Comparison of ENCODE assay signal across 19 cellular contexts in the genomic region with DNA sequence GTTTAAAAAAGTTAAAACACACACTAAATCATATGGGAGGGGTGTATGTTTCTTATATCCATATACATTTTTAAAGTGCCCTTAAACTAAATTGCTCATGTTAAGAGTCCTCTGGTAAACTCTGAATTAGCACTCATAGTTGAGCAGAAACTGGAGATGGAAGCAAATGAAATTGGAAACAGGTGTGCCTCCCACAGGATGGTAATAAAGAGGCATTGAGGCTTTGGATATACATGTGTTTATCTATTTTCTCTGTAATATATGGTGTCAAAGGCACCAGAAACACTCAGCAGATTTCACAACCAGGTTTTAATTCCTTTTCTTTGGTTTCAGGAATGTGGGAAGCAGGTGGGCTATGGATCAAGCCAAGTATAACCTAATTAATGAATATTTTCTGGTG.
DNase-seq lines count a peak whose midpoint lies in the region; TF ChIP-seq lines count a peak whose summit lies in the region.
"Had no signal": no experiment of that assay in that cellular context is flagged by ENCODE, and none has a peak within 500 bp of the region (broad histone marks: within the 10 kb centered on the region; RNA-seq: fewer than 3 reads in every experiment).

No MANE protein-coding gene starts in this region.

- no peak overlapping the region for H2AFZ ChIP-seq in hepatocyte
- no peak overlapping the region for H2AFZ ChIP-seq in neuronal stem cell (ENCODE audit: low read length)

- no peaks in the 10 kb centered on the region for H3K79me2 ChIP-seq in hepatocyte

- no peak overlapping the region for H3K27ac Mint-ChIP-seq in activated naive CD8-positive, alpha-beta T cell treated with anti-CD3 and anti-CD28 coated beads for 36 hours
- H3K27ac Mint-ChIP-seq: CD8-positive, alpha-beta T cell had no signal

- H2AK5ac ChIP-seq in neuronal stem cell (ENCODE audit: low read depth, low read length): no peak overlapping the region

- H3K4me2 ChIP-seq in hepatocyte (no peak overlapping the region), neuronal stem cell (ENCODE audit: insufficient read depth, low read length, poor library complexity, severe bottlenecking) (no peak overlapping the region)

- no peaks in the 10 kb centered on the region for H4K20me1 ChIP-seq in hepatocyte (ENCODE audit: insufficient read depth, poor library complexity, severe bottlenecking)

- peaks cover 3% of the 10 kb centered on the region for H3K9me3 Mint-ChIP-seq in activated naive CD8-positive, alpha-beta T cell treated with anti-CD3 and anti-CD28 coated beads for 36 hours

- H3K4me1 Mint-ChIP-seq in activated naive CD8-positive, alpha-beta T cell treated with anti-CD3 and anti-CD28 coated beads for 36 hours: no peaks in the 10 kb centered on the region

- H2BK120ac ChIP-seq in neuronal stem cell (ENCODE audit: low read depth, low read length): no peak overlapping the region

- no peak overlapping the region for H3K9ac ChIP-seq in neuronal stem cell (ENCODE audit: low read depth, low read length, poor library complexity)

- DNase-seq in NCI-H1105 treated with DMSO at 0.1 percent for 48 hours (lab: John Stamatoyannopoulos, UW) (peak; percentile 28), NCI-H1105 (lab: John Stamatoyannopoulos, UW) (no peak), HFF-Myc (ENCODE audit: extremely low read depth, low read depth) (peak; percentile 55), NCI-H345 treated with DMSO at 0.1 percent for 48 hours (lab: John Stamatoyannopoulos, UW; ENCODE audit: unreplicated experiment) (peak; percentile 25), hepatocyte (ENCODE audit: low spot score) (no peak), neuronal stem cell (ENCODE audit: low spot score) (no peak), HUDEP-2 (lab: John Stamatoyannopoulos, UW; ENCODE audit: unreplicated experiment in 76 of 76) (no peak)
- DNase-seq in activated naive CD8-positive, alpha-beta T cell treated with anti-CD3 and anti-CD28 coated beads for 36 hours: no peak
- DNase-seq: 8988T; AML-193; C1 segment of cervical spinal cord; CD8-positive, alpha-beta T cell; MG63; NCI-H2081; NCI-H2227 treated with DMSO at 0.1 percent for 48 hours; NCI-H526; NK-92 treated with Interleukin-12 subunit alpha and Interleukin-12 subunit beta, amount 100 ng/mL, for 24 hours; Peyer's patch had no signal

- TF ChIP-seq CTCF in HFF-Myc (IDR thresholded peaks at IDR 0.05; ENCODE audit: low read depth, low read length, missing control alignments): no peak
- no peak for TF ChIP-seq CTCF in hepatocyte (IDR thresholded peaks at IDR 0.05; ENCODE audit: poor library complexity)

- H3K14ac ChIP-seq in neuronal stem cell (ENCODE audit: low read length): no peak overlapping the region

- no peaks in the 10 kb centered on the region for H3K79me1 ChIP-seq in neuronal stem cell (ENCODE audit: low read depth, low read length)

- no peak overlapping the region for H2BK12ac ChIP-seq in neuronal stem cell (ENCODE audit: low read length)

- no peak overlapping the region for H4K8ac ChIP-seq in neuronal stem cell (ENCODE audit: low read depth, low read length)

- H3K4me3 Mint-ChIP-seq in activated naive CD8-positive, alpha-beta T cell treated with anti-CD3 and anti-CD28 coated beads for 36 hours: no peak overlapping the region
- H3K4me3 Mint-ChIP-seq: CD8-positive, alpha-beta T cell had no signal

- no peak overlapping the region for H3K4ac ChIP-seq in neuronal stem cell (ENCODE audit: low read length)

- no peak overlapping the region for H2BK5ac ChIP-seq in neuronal stem cell (ENCODE audit: low read length)

- H2BK15ac ChIP-seq in neuronal stem cell (ENCODE audit: low read length): no peak overlapping the region

- peaks cover 19% of the 10 kb centered on the region for H3K36me3 Mint-ChIP-seq in activated naive CD8-positive, alpha-beta T cell treated with anti-CD3 and anti-CD28 coated beads for 36 hours

- no peak overlapping the region for H3K23ac ChIP-seq in neuronal stem cell (ENCODE audit: low read depth, low read length, poor library complexity)

- H3K4me3 ChIP-seq in HFF-Myc (replicated peaks; ENCODE audit: low read depth, low read length): no peak overlapping the region
- no peak overlapping the region for H3K4me3 ChIP-seq in hepatocyte
- no peak overlapping the region for H3K4me3 ChIP-seq in neuronal stem cell (ENCODE audit: low read length in 2 of 2)
- H3K4me3 ChIP-seq: MG63, Peyer's patch, SJCRH30 had no signal

- no peak overlapping the region for H4K91ac ChIP-seq in neuronal stem cell (ENCODE audit: low read depth, low read length, poor library complexity)

- H3K9me3 ChIP-seq in hepatocyte (ENCODE audit: low read depth) (no peaks in the 10 kb centered on the region), neuronal stem cell (replicated peaks in 1 of 2; ENCODE audit: control insufficient read depth in 2 of 2, insufficient read depth in 1 of 2, low read depth in 1 of 2, low read length in 2 of 2) (no peaks in the 10 kb centered on the region)
- H3K9me3 ChIP-seq: MG63 had no signal

- no peaks in the 10 kb centered on the region for H3K27me3 Mint-ChIP-seq in activated naive CD8-positive, alpha-beta T cell treated with anti-CD3 and anti-CD28 coated beads for 36 hours

- H3K18ac ChIP-seq in neuronal stem cell (ENCODE audit: low read length): no peak overlapping the region

- no peaks in the 10 kb centered on the region for H3K9me2 ChIP-seq in hepatocyte (replicated peaks; ENCODE audit: insufficient read depth)

- peaks cover 13% of the 10 kb centered on the region for H3K4me1 ChIP-seq in hepatocyte (ENCODE audit: insufficient read depth)
- H3K4me1 ChIP-seq in neuronal stem cell (ENCODE audit: control insufficient read depth in 2 of 2, insufficient read depth in 1 of 2, low read depth in 1 of 2, low read length in 2 of 2): no peaks in the 10 kb centered on the region
- H3K4me1 ChIP-seq: Peyer's patch had no signal

- H3K36me3 ChIP-seq in hepatocyte (replicated peaks; ENCODE audit: insufficient read depth, low read depth): no peaks in the 10 kb centered on the region
- H3K36me3 ChIP-seq in neuronal stem cell (replicated peaks in 1 of 2; ENCODE audit: control insufficient read depth in 2 of 2, insufficient read depth in 2 of 2, low read length in 2 of 2): peaks cover 4 to 29% of the 10 kb centered on the region in 2 donors
- H3K36me3 ChIP-seq: MG63, Peyer's patch had no signal

- H3K27ac ChIP-seq in hepatocyte (peak overlapping the region; percentile 45), neuronal stem cell (replicated peaks; ENCODE audit: low read length) (no peak overlapping the region)
- H3K27ac ChIP-seq: Peyer's patch, SJCRH30 had no signal

- H3K27me3 ChIP-seq in hepatocyte: no peaks in the 10 kb centered on the region
- no peaks in the 10 kb centered on the region for H3K27me3 ChIP-seq in neuronal stem cell (ENCODE audit: control insufficient read depth in 3 of 3, insufficient read depth in 3 of 3, low read depth in 1 of 3, low read length in 3 of 3)
- H3K27me3 ChIP-seq: MG63, Peyer's patch, SJCRH30 had no signal

Comparison
In these comparisons a context has a peak if more than half of its experiments do, and no peak if none do; other contexts are left out.
1. DNase-seq: peak in NCI-H1105 treated with DMSO at 0.1 percent for 48 hours (single experiment), HFF-Myc (single experiment) and NCI-H345 treated with DMSO at 0.1 percent for 48 hours (single experiment); none in NCI-H1105 (single experiment), hepatocyte (single experiment), activated naive CD8-positive, alpha-beta T cell treated with anti-CD3 and anti-CD28 coated beads for 36 hours (single experiment), neuronal stem cell (single experiment) and HUDEP-2 (0 of 76).